Comparison of ENCODE assay signal across 1 cellular context in the genomic region with DNA sequence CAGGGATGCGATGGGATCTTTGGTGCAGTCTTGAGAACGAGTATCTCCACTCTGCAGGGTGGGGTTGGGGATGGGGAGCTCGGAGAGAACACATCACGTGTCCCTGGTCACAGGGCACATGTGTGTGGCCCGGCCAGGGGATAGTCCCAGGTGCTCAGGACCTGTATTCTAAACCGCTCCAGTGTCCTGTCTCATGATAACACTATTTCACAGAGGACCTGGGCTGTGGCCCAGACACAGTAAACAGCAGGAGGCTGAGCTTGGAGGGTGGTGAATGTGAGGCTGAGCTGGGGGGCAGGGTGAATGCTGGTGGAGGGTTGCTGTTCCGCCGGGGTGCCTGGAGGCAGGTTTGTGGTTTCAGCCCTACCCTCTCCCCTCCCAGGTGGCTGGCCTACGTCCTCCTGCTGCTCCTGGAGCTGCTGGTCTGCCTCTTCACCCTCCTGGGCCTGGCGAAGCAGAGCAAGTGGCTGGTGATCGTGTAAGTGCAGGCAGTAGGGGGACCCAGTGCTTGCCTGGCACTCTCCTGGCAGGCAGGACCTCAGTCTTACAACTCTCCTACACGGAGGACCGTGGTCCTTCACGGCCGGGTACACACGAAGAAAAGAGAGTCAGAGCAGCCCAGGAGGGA.
TF ChIP-seq lines count a peak whose summit lies in the region.

No MANE protein-coding gene starts in this region.

TF ChIP-seq in GM23338, 12 proteins besides CTCF, POLR2A, EP300 and RAD21 (continued from another document):
- TF ChIP-seq, protein P1, sequence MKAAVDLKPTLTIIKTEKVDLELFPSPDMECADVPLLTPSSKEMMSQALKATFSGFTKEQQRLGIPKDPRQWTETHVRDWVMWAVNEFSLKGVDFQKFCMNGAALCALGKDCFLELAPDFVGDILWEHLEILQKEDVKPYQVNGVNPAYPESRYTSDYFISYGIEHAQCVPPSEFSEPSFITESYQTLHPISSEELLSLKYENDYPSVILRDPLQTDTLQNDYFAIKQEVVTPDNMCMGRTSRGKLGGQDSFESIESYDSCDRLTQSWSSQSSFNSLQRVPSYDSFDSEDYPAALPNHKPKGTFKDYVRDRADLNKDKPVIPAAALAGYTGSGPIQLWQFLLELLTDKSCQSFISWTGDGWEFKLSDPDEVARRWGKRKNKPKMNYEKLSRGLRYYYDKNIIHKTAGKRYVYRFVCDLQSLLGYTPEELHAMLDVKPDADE (IDR thresholded peaks at IDR 0.05), result no peak
- no peak for TF ChIP-seq STAT1 (IDR thresholded peaks at IDR 0.05; ENCODE audit: unreplicated experiment)
- TF ChIP-seq, protein P2, sequence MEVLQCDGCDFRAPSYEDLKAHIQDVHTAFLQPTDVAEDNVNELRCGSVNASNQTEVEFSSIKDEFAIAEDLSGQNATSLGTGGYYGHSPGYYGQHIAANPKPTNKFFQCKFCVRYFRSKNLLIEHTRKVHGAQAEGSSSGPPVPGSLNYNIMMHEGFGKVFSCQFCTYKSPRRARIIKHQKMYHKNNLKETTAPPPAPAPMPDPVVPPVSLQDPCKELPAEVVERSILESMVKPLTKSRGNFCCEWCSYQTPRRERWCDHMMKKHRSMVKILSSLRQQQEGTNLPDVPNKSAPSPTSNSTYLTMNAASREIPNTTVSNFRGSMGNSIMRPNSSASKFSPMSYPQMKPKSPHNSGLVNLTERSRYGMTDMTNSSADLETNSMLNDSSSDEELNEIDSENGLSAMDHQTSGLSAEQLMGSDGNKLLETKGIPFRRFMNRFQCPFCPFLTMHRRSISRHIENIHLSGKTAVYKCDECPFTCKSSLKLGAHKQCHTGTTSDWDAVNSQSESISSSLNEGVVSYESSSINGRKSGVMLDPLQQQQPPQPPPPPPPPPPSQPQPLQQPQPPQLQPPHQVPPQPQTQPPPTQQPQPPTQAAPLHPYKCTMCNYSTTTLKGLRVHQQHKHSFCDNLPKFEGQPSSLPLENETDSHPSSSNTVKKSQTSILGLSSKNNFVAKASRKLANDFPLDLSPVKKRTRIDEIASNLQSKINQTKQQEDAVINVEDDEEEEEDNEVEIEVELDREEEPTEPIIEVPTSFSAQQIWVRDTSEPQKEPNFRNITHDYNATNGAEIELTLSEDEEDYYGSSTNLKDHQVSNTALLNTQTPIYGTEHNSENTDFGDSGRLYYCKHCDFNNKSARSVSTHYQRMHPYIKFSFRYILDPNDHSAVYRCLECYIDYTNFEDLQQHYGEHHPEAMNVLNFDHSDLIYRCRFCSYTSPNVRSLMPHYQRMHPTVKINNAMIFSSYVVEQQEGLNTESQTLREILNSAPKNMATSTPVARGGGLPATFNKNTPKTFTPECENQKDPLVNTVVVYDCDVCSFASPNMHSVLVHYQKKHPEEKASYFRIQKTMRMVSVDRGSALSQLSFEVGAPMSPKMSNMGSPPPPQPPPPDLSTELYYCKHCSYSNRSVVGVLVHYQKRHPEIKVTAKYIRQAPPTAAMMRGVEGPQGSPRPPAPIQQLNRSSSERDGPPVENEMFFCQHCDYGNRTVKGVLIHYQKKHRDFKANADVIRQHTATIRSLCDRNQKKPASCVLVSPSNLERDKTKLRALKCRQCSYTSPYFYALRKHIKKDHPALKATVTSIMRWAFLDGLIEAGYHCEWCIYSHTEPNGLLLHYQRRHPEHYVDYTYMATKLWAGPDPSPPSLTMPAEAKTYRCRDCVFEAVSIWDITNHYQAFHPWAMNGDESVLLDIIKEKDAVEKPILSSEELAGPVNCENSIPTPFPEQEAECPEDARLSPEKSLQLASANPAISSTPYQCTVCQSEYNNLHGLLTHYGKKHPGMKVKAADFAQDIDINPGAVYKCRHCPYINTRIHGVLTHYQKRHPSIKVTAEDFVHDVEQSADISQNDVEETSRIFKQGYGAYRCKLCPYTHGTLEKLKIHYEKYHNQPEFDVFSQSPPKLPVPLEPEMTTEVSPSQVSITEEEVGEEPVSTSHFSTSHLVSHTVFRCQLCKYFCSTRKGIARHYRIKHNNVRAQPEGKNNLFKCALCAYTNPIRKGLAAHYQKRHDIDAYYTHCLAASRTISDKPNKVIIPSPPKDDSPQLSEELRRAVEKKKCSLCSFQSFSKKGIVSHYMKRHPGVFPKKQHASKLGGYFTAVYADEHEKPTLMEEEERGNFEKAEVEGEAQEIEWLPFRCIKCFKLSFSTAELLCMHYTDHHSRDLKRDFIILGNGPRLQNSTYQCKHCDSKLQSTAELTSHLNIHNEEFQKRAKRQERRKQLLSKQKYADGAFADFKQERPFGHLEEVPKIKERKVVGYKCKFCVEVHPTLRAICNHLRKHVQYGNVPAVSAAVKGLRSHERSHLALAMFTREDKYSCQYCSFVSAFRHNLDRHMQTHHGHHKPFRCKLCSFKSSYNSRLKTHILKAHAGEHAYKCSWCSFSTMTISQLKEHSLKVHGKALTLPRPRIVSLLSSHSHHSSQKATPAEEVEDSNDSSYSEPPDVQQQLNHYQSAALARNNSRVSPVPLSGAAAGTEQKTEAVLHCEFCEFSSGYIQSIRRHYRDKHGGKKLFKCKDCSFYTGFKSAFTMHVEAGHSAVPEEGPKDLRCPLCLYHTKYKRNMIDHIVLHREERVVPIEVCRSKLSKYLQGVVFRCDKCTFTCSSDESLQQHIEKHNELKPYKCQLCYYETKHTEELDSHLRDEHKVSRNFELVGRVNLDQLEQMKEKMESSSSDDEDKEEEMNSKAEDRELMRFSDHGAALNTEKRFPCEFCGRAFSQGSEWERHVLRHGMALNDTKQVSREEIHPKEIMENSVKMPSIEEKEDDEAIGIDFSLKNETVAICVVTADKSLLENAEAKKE (CRISPR knock-in tag; IDR thresholded peaks at IDR 0.05), result no peak
- TF ChIP-seq, protein P3, sequence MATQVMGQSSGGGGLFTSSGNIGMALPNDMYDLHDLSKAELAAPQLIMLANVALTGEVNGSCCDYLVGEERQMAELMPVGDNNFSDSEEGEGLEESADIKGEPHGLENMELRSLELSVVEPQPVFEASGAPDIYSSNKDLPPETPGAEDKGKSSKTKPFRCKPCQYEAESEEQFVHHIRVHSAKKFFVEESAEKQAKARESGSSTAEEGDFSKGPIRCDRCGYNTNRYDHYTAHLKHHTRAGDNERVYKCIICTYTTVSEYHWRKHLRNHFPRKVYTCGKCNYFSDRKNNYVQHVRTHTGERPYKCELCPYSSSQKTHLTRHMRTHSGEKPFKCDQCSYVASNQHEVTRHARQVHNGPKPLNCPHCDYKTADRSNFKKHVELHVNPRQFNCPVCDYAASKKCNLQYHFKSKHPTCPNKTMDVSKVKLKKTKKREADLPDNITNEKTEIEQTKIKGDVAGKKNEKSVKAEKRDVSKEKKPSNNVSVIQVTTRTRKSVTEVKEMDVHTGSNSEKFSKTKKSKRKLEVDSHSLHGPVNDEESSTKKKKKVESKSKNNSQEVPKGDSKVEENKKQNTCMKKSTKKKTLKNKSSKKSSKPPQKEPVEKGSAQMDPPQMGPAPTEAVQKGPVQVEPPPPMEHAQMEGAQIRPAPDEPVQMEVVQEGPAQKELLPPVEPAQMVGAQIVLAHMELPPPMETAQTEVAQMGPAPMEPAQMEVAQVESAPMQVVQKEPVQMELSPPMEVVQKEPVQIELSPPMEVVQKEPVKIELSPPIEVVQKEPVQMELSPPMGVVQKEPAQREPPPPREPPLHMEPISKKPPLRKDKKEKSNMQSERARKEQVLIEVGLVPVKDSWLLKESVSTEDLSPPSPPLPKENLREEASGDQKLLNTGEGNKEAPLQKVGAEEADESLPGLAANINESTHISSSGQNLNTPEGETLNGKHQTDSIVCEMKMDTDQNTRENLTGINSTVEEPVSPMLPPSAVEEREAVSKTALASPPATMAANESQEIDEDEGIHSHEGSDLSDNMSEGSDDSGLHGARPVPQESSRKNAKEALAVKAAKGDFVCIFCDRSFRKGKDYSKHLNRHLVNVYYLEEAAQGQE (IDR thresholded peaks at IDR 0.05; ENCODE audit: unreplicated experiment), result no peak
- no peak for TF ChIP-seq NANOG (IDR thresholded peaks at IDR 0.05; ENCODE audit: borderline replicate concordance)
- TF ChIP-seq JUNB (IDR thresholded peaks at IDR 0.05; ENCODE audit: unreplicated experiment), result no peak
